Comparison of ENCODE assay signal across 8 cellular contexts in genomic region chr17:64073771-64074703, GRCh38. TPM values are rescaled to one million over a fixed set of nuclear protein-coding genes. Genes with fewer than 3 reads are reported as not detected.
A peak's percentile ranks its signal among the peaks of the same experiment; 100 is the strongest.
DNase-seq lines count a peak whose midpoint lies in the region; ATAC-seq and TF ChIP-seq lines count a peak whose summit lies in the region.

No MANE protein-coding gene starts in this region.

- no peak overlapping the region for H3K4me3 Mint-ChIP-seq in effector memory CD8-positive, alpha-beta T cell

- H3K9me3 ChIP-seq in neural cell (ENCODE audit: low read length) = peaks cover 5% of the 10 kb centered on the region

- no peak overlapping the region for H3K9ac ChIP-seq in neural cell (ENCODE audit: low read length)

- peak overlapping the region in 1 of 2 donors; percentile 53 for H3K27ac Mint-ChIP-seq in effector memory CD8-positive, alpha-beta T cell

- H3K36me3 ChIP-seq in neural cell (ENCODE audit: insufficient read depth, low read length) = peaks cover 6% of the 10 kb centered on the region

- no peaks in the 10 kb centered on the region for H3K9me3 Mint-ChIP-seq in effector memory CD8-positive, alpha-beta T cell

- no peaks in the 10 kb centered on the region for H4K20me1 ChIP-seq in neural cell (ENCODE audit: insufficient read depth)

- no peak for TF ChIP-seq RAD21 in neural cell (conservative IDR thresholded peaks at IDR 0.05)

- H3K27me3 Mint-ChIP-seq in effector memory CD8-positive, alpha-beta T cell = no peaks in the 10 kb centered on the region

- H3K27me3 ChIP-seq in neural cell (ENCODE audit: insufficient read depth, low read depth, low read length) = no peaks in the 10 kb centered on the region

- no peaks in the 10 kb centered on the region for H3K9me2 ChIP-seq in neural cell (ENCODE audit: insufficient read depth, low read length)

- no peak for TF ChIP-seq CTCF in neural cell (IDR thresholded peaks at IDR 0.05; ENCODE audit: poor library complexity, severe bottlenecking)

- peaks cover 0 to 12% of the 10 kb centered on the region in 2 donors for H3K4me1 Mint-ChIP-seq in effector memory CD8-positive, alpha-beta T cell (ENCODE audit: low read depth in 2 of 2)

- peaks cover 89% of the 10 kb centered on the region for H3K36me3 Mint-ChIP-seq in effector memory CD8-positive, alpha-beta T cell (ENCODE audit: insufficient read depth)

- H2AFZ ChIP-seq in neural cell (ENCODE audit: low read depth, low read length) = no peak overlapping the region

- no peak overlapping the region for H3K4me3 ChIP-seq in neural cell (ENCODE audit: low read length)

- H3K79me2 ChIP-seq in neural cell (replicated peaks; ENCODE audit: insufficient read depth, low read length) = no peaks in the 10 kb centered on the region

- H3K27ac ChIP-seq in neural cell (ENCODE audit: low read length) = no peak overlapping the region

- peak; percentile 82 for ATAC-seq in GM19395 (IDR thresholded peaks at IDR 0.05; ENCODE audit: unreplicated experiment)
- ATAC-seq in HG03378 (IDR thresholded peaks at IDR 0.05; ENCODE audit: unreplicated experiment) = peak; percentile 83
- ATAC-seq in effector memory CD8-positive, alpha-beta T cell (replicated peaks) = no peak
- ATAC-seq in activated CD4-positive, CD25-positive, alpha-beta regulatory T cell treated with anti-CD3 and anti-CD28 coated beads, Interleukin-2, amount 50 U/mL, for 24 hours = no peak

- no peak overlapping the region for H3K4me2 ChIP-seq in neural cell (ENCODE audit: low read length)

- DNase-seq in AML-193 (lab: John Stamatoyannopoulos, UW) (peak; percentile 66 to 75), SIG-M5 treated with dmso at 0.1 percent for 504 hours (lab: John Stamatoyannopoulos, UW; ENCODE audit: unreplicated experiment) (peak; percentile 97), NCI-H1694 treated with DMSO at 0.1 percent for 48 hours (lab: John Stamatoyannopoulos, UW) (no peak)
- DNase-seq in effector memory CD8-positive, alpha-beta T cell = no peak

- peak; percentile 74 for TF ChIP-seq EP300 in neural cell (conservative IDR thresholded peaks at IDR 0.05; ENCODE audit: poor library complexity, severe bottlenecking)

- H3F3A ChIP-seq in neural cell (ENCODE audit: insufficient read depth, low read length, poor library complexity, severe bottlenecking) = no peaks in the 10 kb centered on the region

TF ChIP-seq in neural cell, 6 proteins besides CTCF, POLR2A, EP300 and RAD21:
- TF ChIP-seq MXI1 (conservative IDR thresholded peaks at IDR 0.05; ENCODE audit: poor library complexity, severe bottlenecking) (no peak), POLR2AphosphoS5 (IDR thresholded peaks at IDR 0.05) (peak; percentile 63)

RNA-seq across cellular contexts. Expression of gene ICAM2, which starts 53.6 kb away (rescaled TPM):
- not detected in 2 replicates for polyA plus RNA-seq in neural cell
- polyA minus RNA-seq in neural cell = not detected in 2 replicates

RNA-seq across cellular contexts. Expression of gene ERN1, which starts 55.9 kb away (rescaled TPM):
- 2.3 and 5.6 TPM in 2 replicates for polyA plus RNA-seq in neural cell
- 6.0 and 7.3 TPM in 2 replicates for polyA minus RNA-seq in neural cell

Comparison
In these comparisons a context has a peak if more than half of its experiments do, and no peak if none do; other contexts are left out.
1. DNase-seq: peak in AML-193 (2 of 2) and SIG-M5 treated with dmso at 0.1 percent for 504 hours (single experiment); none in NCI-H1694 treated with DMSO at 0.1 percent for 48 hours (single experiment) and effector memory CD8-positive, alpha-beta T cell (0 of 3).
2. ATAC-seq: peak in GM19395 (single experiment) and HG03378 (single experiment); none in effector memory CD8-positive, alpha-beta T cell (single experiment) and activated CD4-positive, CD25-positive, alpha-beta regulatory T cell treated with anti-CD3 and anti-CD28 coated beads, Interleukin-2, amount 50 U/mL, for 24 hours (0 of 2).